In genomic region chr21:39334611-39335010, GRCh38 we compare ENCODE assay signal across 7 cellular contexts.
"Had no signal": no experiment of that assay in that cellular context is flagged by ENCODE, and none has a peak within 500 bp of the region (broad histone marks: within the 10 kb centered on the region; RNA-seq: fewer than 3 reads in every experiment).

No MANE protein-coding gene starts in this region.

- H3K9ac ChIP-seq: KMS-11 had no signal

- H3K27ac ChIP-seq: HL-60, KMS-11 had no signal

- DNase-seq: IMR-90, KBM-7, KG1 had no signal

- FAIRE-seq: HepG2, HTR-8/SVneo had no signal

- ATAC-seq: HepG2 had no signal

- H3K4me2 ChIP-seq: KMS-11 had no signal
